ENCODE assay signal across 8 cellular contexts in genomic region chr4:17781072-17781830, GRCh38. TPM values are rescaled to one million over a fixed set of nuclear protein-coding genes. Genes with fewer than 3 reads are reported as not detected.
DNase-seq lines count a peak whose midpoint lies in the region; ATAC-seq, FAIRE-seq and TF ChIP-seq lines count a peak whose summit lies in the region.

FAM184B (minus strand) TSS chr4:17781621; CDS start chr4:17781299, 322 bp downstream.

- H3K79me2 ChIP-seq in keratinocyte (ENCODE audit: control insufficient read depth, insufficient read depth, low read length) = no peaks in the 10 kb centered on the region

- no peak within 1 kb of the TSS for H3K9ac ChIP-seq in keratinocyte (ENCODE audit: control insufficient read depth, extremely low read depth, insufficient read depth, low read length)

- no peak for TF ChIP-seq CTCF in keratinocyte (optimal IDR thresholded peaks at IDR 0.05 in 1 of 3, IDR thresholded peaks at IDR 0.05 in 1 of 3, conservative IDR thresholded peaks at IDR 0.05 in 1 of 3; ENCODE audit: extremely low read depth in 1 of 3, insufficient read depth in 2 of 3, low read length in 3 of 3)

- H3K27ac Mint-ChIP-seq in activated CD4-positive, alpha-beta T cell treated with anti-CD3 and anti-CD28 coated beads, Interleukin-2, amount 10 ng/mL, durations not matched to agents 24 days and 14 days = no peak within 1 kb of the TSS
- no peak within 1 kb of the TSS for H3K27ac Mint-ChIP-seq in stimulated activated naive CD8-positive, alpha-beta T cell treated with anti-CD3 and anti-CD28 coated beads, Interleukin-15, amount 100 ng/mL, for 72 hours

- intact Hi-C loops in activated CD4-positive, alpha-beta T cell treated with anti-CD3 and anti-CD28 coated beads, Interleukin-2, amount 10 ng/mL, durations not matched to agents 24 days and 14 days (cut with micrococcal nuclease) = no loop called here

- peaks cover 46% of the 10 kb centered on the region for H3K27me3 Mint-ChIP-seq in activated CD4-positive, alpha-beta T cell treated with anti-CD3 and anti-CD28 coated beads, Interleukin-2, amount 10 ng/mL, durations not matched to agents 24 days and 14 days
- peaks cover 49% of the 10 kb centered on the region for H3K27me3 Mint-ChIP-seq in stimulated activated naive CD8-positive, alpha-beta T cell treated with anti-CD3 and anti-CD28 coated beads, Interleukin-15, amount 100 ng/mL, for 72 hours

- H3K36me3 ChIP-seq in keratinocyte (ENCODE audit: control insufficient read depth in 2 of 2, extremely low read depth in 1 of 2, insufficient read depth in 2 of 2, low read length in 2 of 2) = no peaks in the 10 kb centered on the region

- H3K9me3 ChIP-seq in keratinocyte (ENCODE audit: control insufficient read depth, low read depth, low read length) = no peaks in the 10 kb centered on the region

- H3K27me3 ChIP-seq in keratinocyte (ENCODE audit: control insufficient read depth, extremely low read depth, insufficient read depth, low read length) = peaks cover 23% of the 10 kb centered on the region

- FAIRE-seq in keratinocyte (lab: Jason Lieb, UNC) = no peak

- no peaks in the 10 kb centered on the region for H3K36me3 Mint-ChIP-seq in activated CD4-positive, alpha-beta T cell treated with anti-CD3 and anti-CD28 coated beads, Interleukin-2, amount 10 ng/mL, durations not matched to agents 24 days and 14 days (ENCODE audit: low read depth)

- peak within 1 kb of the TSS; percentile 81 for H2AFZ ChIP-seq in keratinocyte (ENCODE audit: control insufficient read depth, low read length)

- DNase-seq in activated CD4-positive, alpha-beta T cell treated with anti-CD3 and anti-CD28 coated beads, Interleukin-2, amount 10 ng/mL, durations not matched to agents 24 days and 14 days = no peak
- no peak for DNase-seq in activated CD4-positive, alpha-beta T cell treated with anti-CD3 and anti-CD28 coated beads, Interleukin-2, amount 50 U/mL, for 4 hours
- DNase-seq in astrocyte of the hippocampus (ENCODE audit: low read depth, low spot score) (peak; percentile 54), keratinocyte (ENCODE audit: low read depth, low spot score) (no peak), D341Med (ENCODE audit: low spot score) (no peak)
- peak; percentile 4 to 10 for DNase-seq in stimulated activated naive CD8-positive, alpha-beta T cell treated with anti-CD3 and anti-CD28 coated beads, Interleukin-15, amount 100 ng/mL, for 72 hours

- H3K4me3 Mint-ChIP-seq in activated CD4-positive, alpha-beta T cell treated with anti-CD3 and anti-CD28 coated beads, Interleukin-2, amount 10 ng/mL, durations not matched to agents 24 days and 14 days = peak within 1 kb of the TSS; percentile 70
- peak within 1 kb of the TSS; percentile 17 to 82 for H3K4me3 Mint-ChIP-seq in stimulated activated naive CD8-positive, alpha-beta T cell treated with anti-CD3 and anti-CD28 coated beads, Interleukin-15, amount 100 ng/mL, for 72 hours

- peak; percentile 75 for ATAC-seq in stimulated activated naive CD8-positive, alpha-beta T cell treated with anti-CD3 and anti-CD28 coated beads, Interleukin-15, amount 100 ng/mL, for 72 hours
- ATAC-seq in GM21447 (IDR thresholded peaks at IDR 0.05; ENCODE audit: unreplicated experiment) = no peak
- ATAC-seq in HG02759 (IDR thresholded peaks at IDR 0.05; ENCODE audit: unreplicated experiment) = no peak

- dilution Hi-C loops in keratinocyte (cut with MboI; ENCODE audit: extremely low pct_ligation_motif_present, low sequenced_read_pairs) = no loop called here

- no peaks in the 10 kb centered on the region for H3K9me1 ChIP-seq in keratinocyte (ENCODE audit: control insufficient read depth, extremely low read depth, insufficient read depth, low read length)

- H4K20me1 ChIP-seq in keratinocyte (ENCODE audit: control insufficient read depth, extremely low read depth, insufficient read depth, low read length) = no peaks in the 10 kb centered on the region

- no peak within 1 kb of the TSS for H3K27ac ChIP-seq in keratinocyte (ENCODE audit: control insufficient read depth, insufficient read depth, low read length)

- H3K9me3 Mint-ChIP-seq in activated CD4-positive, alpha-beta T cell treated with anti-CD3 and anti-CD28 coated beads, Interleukin-2, amount 10 ng/mL, durations not matched to agents 24 days and 14 days = no peaks in the 10 kb centered on the region
- H3K9me3 Mint-ChIP-seq in stimulated activated naive CD8-positive, alpha-beta T cell treated with anti-CD3 and anti-CD28 coated beads, Interleukin-15, amount 100 ng/mL, for 72 hours = no peaks in the 10 kb centered on the region

- peaks cover 10% of the 10 kb centered on the region for H3K4me1 ChIP-seq in keratinocyte (ENCODE audit: control insufficient read depth, extremely low read depth, insufficient read depth, low read length)

- H3K4me3 ChIP-seq in keratinocyte (ENCODE audit: control insufficient read depth in 2 of 3, extremely low read depth in 1 of 3, insufficient read depth in 2 of 3, low read depth in 1 of 3, low read length in 3 of 3) = peak within 1 kb of the TSS; percentile 33 to 65 (median 56)

- H3K4me1 Mint-ChIP-seq in activated CD4-positive, alpha-beta T cell treated with anti-CD3 and anti-CD28 coated beads, Interleukin-2, amount 10 ng/mL, durations not matched to agents 24 days and 14 days = peaks cover 4% of the 10 kb centered on the region
- peaks cover 28% of the 10 kb centered on the region for H3K4me1 Mint-ChIP-seq in stimulated activated naive CD8-positive, alpha-beta T cell treated with anti-CD3 and anti-CD28 coated beads, Interleukin-15, amount 100 ng/mL, for 72 hours

- H3K4me2 ChIP-seq in keratinocyte (ENCODE audit: control insufficient read depth, extremely low read depth, insufficient read depth, low read depth, low read length) = peak within 1 kb of the TSS; percentile 87

RNA-seq across cellular contexts. Expression of gene FAM184B, which starts in this region (rescaled TPM):
- not detected in 2 replicates for total RNA-seq in activated CD4-positive, alpha-beta T cell treated with anti-CD3 and anti-CD28 coated beads, Interleukin-2, amount 10 ng/mL, durations not matched to agents 24 days and 14 days
- 0.01 TPM in 3 replicates for polyA plus RNA-seq in keratinocyte
- not detected for polyA plus RNA-seq in keratinocyte (2011; ENCODE audit: low read depth)
- polyA plus RNA-seq in keratinocyte (2011; cell fraction: cytosol; rRNA removed) = 0.01 TPM in 1 of 2 replicates, not detected in the other
- 0.01 TPM in 2 replicates for polyA plus RNA-seq in keratinocyte (2011; cell fraction: nucleus; rRNA removed)
- not detected in 2 replicates for polyA plus RNA-seq in keratinocyte (2012; ENCODE audit: low replicate concordance)
- polyA minus RNA-seq in keratinocyte = not detected in 3 replicates
- not detected for polyA minus RNA-seq in keratinocyte (2011; cell fraction: cytosol; rRNA and poly(A)+ RNA removed)
- polyA minus RNA-seq in keratinocyte (2011; cell fraction: nucleus; rRNA and poly(A)+ RNA removed) = 0.08 TPM in 1 of 2 replicates, not detected in the other

Comparison
In these comparisons a context has a peak if more than half of its experiments do, and no peak if none do; other contexts are left out.
1. DNase-seq: peak in astrocyte of the hippocampus (single experiment) and stimulated activated naive CD8-positive, alpha-beta T cell treated with anti-CD3 and anti-CD28 coated beads, Interleukin-15, amount 100 ng/mL, for 72 hours (2 of 2); none in activated CD4-positive, alpha-beta T cell treated with anti-CD3 and anti-CD28 coated beads, Interleukin-2, amount 10 ng/mL, durations not matched to agents 24 days and 14 days (single experiment), activated CD4-positive, alpha-beta T cell treated with anti-CD3 and anti-CD28 coated beads, Interleukin-2, amount 50 U/mL, for 4 hours (0 of 2), keratinocyte (single experiment) and D341Med (single experiment).